Comparison of ENCODE assay signal across 34 cellular contexts in genomic region chr1:46671554-46671953, GRCh38. TPM values are rescaled to one million over a fixed set of nuclear protein-coding genes. Genes with fewer than 3 reads are reported as not detected.
"Had no signal": no experiment of that assay in that cellular context is flagged by ENCODE, and none has a peak within 500 bp of the region (broad histone marks: within the 10 kb centered on the region; RNA-seq: fewer than 3 reads in every experiment).

Gene TEX38, plus strand, starts transcription at chr1:46671854. Its CDS starts 81 bp downstream, at chr1:46671935.

- H3K4me3 Mint-ChIP-seq: activated CD4-positive, alpha-beta memory T cell treated with anti-CD3 and anti-CD28 coated beads, Interleukin-2, amount 10 ng/mL, durations not matched to agents 7 days and 5 days; activated CD8-positive, alpha-beta memory T cell treated with anti-CD3 and anti-CD28 coated beads, Interleukin-2, amount 10 ng/mL, durations not matched to agents 7 days and 5 days; activated naive CD8-positive, alpha-beta T cell; activated T-helper 1 cell treated with anti-CD3 and anti-CD28 coated beads, Interleukin-12 subunit alpha, Interleukin-12 subunit beta, Interleukin-2, Interleukin-4 antibody, amounts not matched to agents 30 ng/mL and 10 ng/mL and 1 ng/mL, durations not matched to agents 14 hours and 24 hours and 36 hours; mesothelial cell of epicardium; naive B cell; nephron progenitor cell; stimulated activated naive B cell treated with anti-CD40 and anti-IgM and Interleukin-4, amounts not matched to agents 10 μg/mL and 1 μg/mL and 100 μg/mL, for 72 hours had no signal

- H3K4me3 ChIP-seq: esophagus muscularis mucosa, heart left ventricle, pancreas, prostate gland, smooth muscle cell, stomach, tibial nerve had no signal

- H3K9me2 ChIP-seq: SK-N-SH had no signal

- DNase-seq: activated CD4-positive, alpha-beta memory T cell treated with anti-CD3 and anti-CD28 coated beads, Interleukin-2, amount 10 ng/mL, durations not matched to agents 7 days and 5 days; activated CD8-positive, alpha-beta memory T cell treated with anti-CD3 and anti-CD28 coated beads, Interleukin-2, amount 10 ng/mL, durations not matched to agents 7 days and 5 days; activated gamma-delta T cell; amniotic stem cell; brain microvascular endothelial cell; caudate nucleus; cortex of kidney; foreskin keratinocyte; heart left ventricle; hypothalamus; naive B cell; nephron progenitor cell; nucleus accumbens; pancreas; retina; SK-N-SH; stimulated activated CD4-positive, alpha-beta T cell treated with anti-CD3 and anti-CD28 coated beads, Interleukin-1b, Interleukin-23, amount 100 ng/mL, for 48 hours; stimulated activated CD4-positive, alpha-beta T cell treated with anti-CD3 and anti-CD28 coated beads, Interleukin-4, amount 100 ng/mL, for 4 hours; stimulated activated CD8-positive, alpha-beta memory T cell treated with anti-CD3 and anti-CD28 coated beads, Interleukin-4, amount 100 ng/mL, for 48 hours; stimulated activated naive B cell treated with anti-CD40 and anti-IgM and Interleukin-4, amounts not matched to agents 10 μg/mL and 1 μg/mL and 100 μg/mL, for 72 hours; stomach; SW 1271; T-helper 2 cell had no signal

- H3K9me3 Mint-ChIP-seq: activated CD4-positive, alpha-beta memory T cell treated with anti-CD3 and anti-CD28 coated beads, Interleukin-2, amount 10 ng/mL, durations not matched to agents 7 days and 5 days; activated T-helper 1 cell treated with anti-CD3 and anti-CD28 coated beads, Interleukin-12 subunit alpha, Interleukin-12 subunit beta, Interleukin-2, Interleukin-4 antibody, amounts not matched to agents 30 ng/mL and 10 ng/mL and 1 ng/mL, durations not matched to agents 14 hours and 24 hours and 36 hours; mesothelial cell of epicardium; naive B cell; nephron progenitor cell; stimulated activated naive B cell treated with anti-CD40 and anti-IgM and Interleukin-4, amounts not matched to agents 10 μg/mL and 1 μg/mL and 100 μg/mL, for 72 hours had no signal

- H3K27me3 Mint-ChIP-seq: activated CD4-positive, alpha-beta memory T cell treated with anti-CD3 and anti-CD28 coated beads, Interleukin-2, amount 10 ng/mL, durations not matched to agents 7 days and 5 days; activated CD8-positive, alpha-beta memory T cell treated with anti-CD3 and anti-CD28 coated beads, Interleukin-2, amount 10 ng/mL, durations not matched to agents 7 days and 5 days; activated naive CD8-positive, alpha-beta T cell; naive B cell; stimulated activated naive B cell treated with anti-CD40 and anti-IgM and Interleukin-4, amounts not matched to agents 10 μg/mL and 1 μg/mL and 100 μg/mL, for 72 hours had no signal

- H3K27ac Mint-ChIP-seq: activated CD4-positive, alpha-beta memory T cell treated with anti-CD3 and anti-CD28 coated beads, Interleukin-2, amount 10 ng/mL, durations not matched to agents 7 days and 5 days; activated T-helper 1 cell treated with anti-CD3 and anti-CD28 coated beads, Interleukin-12 subunit alpha, Interleukin-12 subunit beta, Interleukin-2, Interleukin-4 antibody, amounts not matched to agents 30 ng/mL and 10 ng/mL and 1 ng/mL, durations not matched to agents 14 hours and 24 hours and 36 hours; mesothelial cell of epicardium; nephron progenitor cell; stimulated activated naive B cell treated with anti-CD40 and anti-IgM and Interleukin-4, amounts not matched to agents 10 μg/mL and 1 μg/mL and 100 μg/mL, for 72 hours had no signal

- H3K4me1 ChIP-seq: foreskin keratinocyte had no signal

- H3K9me3 ChIP-seq: esophagus muscularis mucosa, heart left ventricle, pancreas, prostate gland, SK-N-SH, stomach, tibial nerve had no signal

- H3K36me3 ChIP-seq: pancreas, prostate gland had no signal

- H3K36me3 Mint-ChIP-seq: naive B cell had no signal

- H3K4me2 ChIP-seq: SK-N-SH, smooth muscle cell had no signal

- ATAC-seq: activated CD8-positive, alpha-beta memory T cell treated with anti-CD3 and anti-CD28 coated beads, Interleukin-2, amount 10 ng/mL, durations not matched to agents 7 days and 5 days; foreskin keratinocyte; heart left ventricle; pancreas; stimulated activated naive B cell treated with anti-CD40 and anti-IgM and Interleukin-4, amounts not matched to agents 10 μg/mL and 1 μg/mL and 100 μg/mL, for 72 hours had no signal

- H3K27me3 ChIP-seq: brain microvascular endothelial cell, esophagus muscularis mucosa, foreskin keratinocyte, heart left ventricle, pancreas, stomach, tibial nerve had no signal

- H3K27ac ChIP-seq: brain microvascular endothelial cell, esophagus muscularis mucosa, foreskin keratinocyte, heart left ventricle, pancreas, prostate gland, stomach, tibial nerve had no signal

RNA-seq across cellular contexts. Expression of gene TEX38, which starts in this region (rescaled TPM):
- total RNA-seq: activated CD4-positive, alpha-beta memory T cell treated with anti-CD3 and anti-CD28 coated beads, Interleukin-2, amount 10 ng/mL, durations not matched to agents 7 days and 5 days; activated CD8-positive, alpha-beta memory T cell treated with anti-CD3 and anti-CD28 coated beads, Interleukin-2, amount 10 ng/mL, durations not matched to agents 7 days and 5 days; astrocyte; chondrocyte; esophagus muscularis mucosa; foreskin keratinocyte; kidney epithelial cell; lower leg skin; pancreas; smooth muscle cell; stomach; tibial nerve had no signal
- polyA plus RNA-seq: foreskin keratinocyte, heart left ventricle, smooth muscle cell, stomach had no signal
